Comparison of ENCODE assay signal across 1 cellular context in genomic region chr13:75482070-75482819, GRCh38.
A peak's percentile ranks its signal among the peaks of the same experiment; 100 is the strongest.
TF ChIP-seq lines count a peak whose summit lies in the region.

Gene TBC1D4 (minus strand): TSS chr13:75482169. CDS start chr13:75481767, 402 bp downstream.

TF ChIP-seq in HepG2, 621 proteins besides CTCF, POLR2A, EP300 and RAD21 (continued from another document and continues in another):
- TF ChIP-seq IKZF5 (CRISPR knock-in tag; IDR thresholded peaks at IDR 0.05): 0 out of 2 replicates have a peak, but pooled peaks have one; percentile 53
- no peak for TF ChIP-seq LCORL (IDR thresholded peaks at IDR 0.05)
- peak; percentile 83 for TF ChIP-seq LCORL (CRISPR knock-in tag; IDR thresholded peaks at IDR 0.05)
- 0 out of 2 replicates have a peak, but pooled peaks have one; percentile 39 for TF ChIP-seq PRMT3 (CRISPR knock-in tag; IDR thresholded peaks at IDR 0.05; ENCODE audit: borderline replicate concordance, low read depth)
- TF ChIP-seq ZFX (CRISPR knock-in tag; IDR thresholded peaks at IDR 0.05; ENCODE audit: low read depth): peak; percentile 59; the same call in 1 of the 2 replicates
- no peak for TF ChIP-seq AGO1 (IDR thresholded peaks at IDR 0.05; ENCODE audit: low read depth, low read length, poor library complexity, severe bottlenecking)
- peak; percentile 33; the same call in 1 of the 2 replicates for TF ChIP-seq TFDP1 (CRISPR knock-in tag; IDR thresholded peaks at IDR 0.05; ENCODE audit: borderline replicate concordance)
- TF ChIP-seq GATAD1 (CRISPR knock-in tag; IDR thresholded peaks at IDR 0.05): peak; percentile 56
- TF ChIP-seq KDM4B (CRISPR knock-in tag; IDR thresholded peaks at IDR 0.05): peak; percentile 60; the same call in 1 of the 2 replicates
- TF ChIP-seq SP1 (IDR thresholded peaks at IDR 0.05): no peak
- no peak for TF ChIP-seq SP1 (CRISPR knock-in tag; IDR thresholded peaks at IDR 0.05)
- TF ChIP-seq ZNF326 (CRISPR knock-in tag; IDR thresholded peaks at IDR 0.05; ENCODE audit: borderline replicate concordance): no peak
- TF ChIP-seq ZMYM4 (CRISPR knock-in tag; IDR thresholded peaks at IDR 0.05): peak; percentile 88
- peak; percentile 67; the same call in 1 of the 2 replicates for TF ChIP-seq KLF11 (CRISPR knock-in tag; IDR thresholded peaks at IDR 0.05)
- peak; percentile 92 for TF ChIP-seq ZNF292 (CRISPR knock-in tag; IDR thresholded peaks at IDR 0.05; ENCODE audit: borderline replicate concordance, low read depth)
- no peak for TF ChIP-seq ZNF101 (CRISPR knock-in tag; IDR thresholded peaks at IDR 0.05; ENCODE audit: borderline replicate concordance, low read depth)
- TF ChIP-seq ZNF597 (CRISPR knock-in tag; IDR thresholded peaks at IDR 0.05): no peak
- TF ChIP-seq PRDM10 (CRISPR knock-in tag; IDR thresholded peaks at IDR 0.05; ENCODE audit: low read depth): peak; percentile 90
- TF ChIP-seq BCL3 (CRISPR knock-in tag; IDR thresholded peaks at IDR 0.05): peak; percentile 79
- TF ChIP-seq KDM5B (CRISPR knock-in tag; IDR thresholded peaks at IDR 0.05; ENCODE audit: borderline replicate concordance): peak; percentile 42; the same call in 1 of the 2 replicates
- no peak for TF ChIP-seq CEBPG (CRISPR knock-in tag; IDR thresholded peaks at IDR 0.05)
- TF ChIP-seq SALL1 (CRISPR knock-in tag; IDR thresholded peaks at IDR 0.05): peak; percentile 81
- no peak for TF ChIP-seq ZFP82 (CRISPR knock-in tag; IDR thresholded peaks at IDR 0.05; ENCODE audit: borderline replicate concordance)
- 0 out of 2 replicates have a peak, but pooled peaks have one; percentile 28 for TF ChIP-seq ZNF557 (CRISPR knock-in tag; IDR thresholded peaks at IDR 0.05)
- peak; percentile 21; the same call in 1 of the 3 replicates for TF ChIP-seq MXI1 (IDR thresholded peaks at IDR 0.05; ENCODE audit: borderline replicate concordance, low read depth, low read length)
- TF ChIP-seq CENPT (CRISPR knock-in tag; IDR thresholded peaks at IDR 0.05; ENCODE audit: low read depth): no peak
- TF ChIP-seq KAT7 (CRISPR knock-in tag; IDR thresholded peaks at IDR 0.05; ENCODE audit: borderline replicate concordance): peak; percentile 63; the same call in 1 of the 2 replicates
- no peak for TF ChIP-seq ZNF256 (CRISPR knock-in tag; conservative IDR thresholded peaks at IDR 0.05)
- 0 out of 2 replicates have a peak, but pooled peaks have one; percentile 35 for TF ChIP-seq ZFP36L1 (CRISPR knock-in tag; IDR thresholded peaks at IDR 0.05)
- TF ChIP-seq ZNF383 (CRISPR knock-in tag; IDR thresholded peaks at IDR 0.05; ENCODE audit: borderline replicate concordance): no peak
- peak; percentile 55; the same call in 1 of the 2 replicates for TF ChIP-seq PHF21A (CRISPR knock-in tag; IDR thresholded peaks at IDR 0.05)
- peak; percentile 13; the same call in 1 of the 2 replicates for TF ChIP-seq THAP9 (CRISPR knock-in tag; IDR thresholded peaks at IDR 0.05; ENCODE audit: borderline replicate concordance)
- TF ChIP-seq MTERF4 (CRISPR knock-in tag; IDR thresholded peaks at IDR 0.05): peak; percentile 34; the same call in 1 of the 2 replicates
- TF ChIP-seq ZSCAN25 (CRISPR knock-in tag; IDR thresholded peaks at IDR 0.05): peak; percentile 86
- no peak for TF ChIP-seq SETDB1 (CRISPR knock-in tag; IDR thresholded peaks at IDR 0.05; ENCODE audit: borderline replicate concordance)
- peak; percentile 70; the same call in 1 of the 2 replicates for TF ChIP-seq TAF1 (CRISPR knock-in tag; IDR thresholded peaks at IDR 0.05)
- TF ChIP-seq ZFP36 (IDR thresholded peaks at IDR 0.05; ENCODE audit: borderline replicate concordance, low read depth, low read length, partially characterized antibody): no peak
- no peak for TF ChIP-seq MATR3 (CRISPR knock-in tag; IDR thresholded peaks at IDR 0.05)
- 0 out of 2 replicates have a peak, but pooled peaks have one; percentile 24 for TF ChIP-seq LRRFIP1 (CRISPR knock-in tag; conservative IDR thresholded peaks at IDR 0.05)
- TF ChIP-seq MIER2 (CRISPR knock-in tag; IDR thresholded peaks at IDR 0.05): 0 out of 2 replicates have a peak, but pooled peaks have one; percentile 55
- TF ChIP-seq RARA (CRISPR knock-in tag; IDR thresholded peaks at IDR 0.05): peak; percentile 18; the same call in 1 of the 2 replicates
- TF ChIP-seq ZNF362 (CRISPR knock-in tag; IDR thresholded peaks at IDR 0.05; ENCODE audit: borderline replicate concordance): peak; percentile 84
- peak; percentile 25; the same call in 1 of the 2 replicates for TF ChIP-seq ZBTB7A (CRISPR knock-in tag; IDR thresholded peaks at IDR 0.05)
- TF ChIP-seq MED13 (CRISPR knock-in tag; IDR thresholded peaks at IDR 0.05): peak; percentile 36; the same call in 1 of the 2 replicates
- peak; percentile 95 for TF ChIP-seq GFI1 (CRISPR knock-in tag; IDR thresholded peaks at IDR 0.05; ENCODE audit: borderline replicate concordance)
- TF ChIP-seq ATF1 (CRISPR knock-in tag; IDR thresholded peaks at IDR 0.05): no peak
- no peak for TF ChIP-seq ZNF205 (CRISPR knock-in tag; IDR thresholded peaks at IDR 0.05)
- TF ChIP-seq PLSCR1 (CRISPR knock-in tag; IDR thresholded peaks at IDR 0.05; ENCODE audit: borderline replicate concordance): no peak
- TF ChIP-seq JARID2 (CRISPR knock-in tag; IDR thresholded peaks at IDR 0.05; ENCODE audit: insufficient replicate concordance): peak; percentile 28
- TF ChIP-seq ZMYM3 (CRISPR knock-in tag; IDR thresholded peaks at IDR 0.05): peak; percentile 59; the same call in 1 of the 2 replicates
